In the genomic region with DNA sequence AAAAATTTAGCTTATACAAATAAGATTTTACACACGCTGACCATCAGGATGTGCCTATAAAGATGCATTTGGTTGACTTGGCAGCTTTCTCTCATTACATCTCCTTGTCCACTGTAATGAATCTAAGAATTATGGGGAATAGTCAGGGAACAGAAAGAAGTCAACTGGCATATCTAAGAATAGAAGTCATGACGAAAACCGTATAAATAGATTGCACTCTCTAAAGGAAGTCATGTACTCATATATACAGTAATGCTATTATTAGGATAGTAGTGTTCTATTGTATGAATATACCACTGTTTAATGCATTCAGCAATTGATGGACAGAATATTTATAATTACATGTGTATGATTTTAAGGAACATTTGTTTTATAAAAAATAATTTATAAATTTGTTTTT, we compare ENCODE assay signal across 17 cellular contexts.
"Had no signal": no experiment of that assay in that cellular context is flagged by ENCODE, and none has a peak within 500 bp of the region (broad histone marks: within the 10 kb centered on the region; RNA-seq: fewer than 3 reads in every experiment).

No MANE protein-coding gene starts in this region.

- H3K27me3 ChIP-seq: gastrocnemius medialis, neutrophil, tibial artery, upper lobe of left lung, uterus had no signal

- H3K4me1 ChIP-seq: uterus had no signal

- H3K9me3 ChIP-seq: gastrocnemius medialis, neutrophil, tibial artery, upper lobe of left lung, uterus had no signal

- H3K4me3 ChIP-seq: gastrocnemius medialis, tibial artery, upper lobe of left lung, uterus had no signal

- FAIRE-seq: endometrium, kidney had no signal

- H3K27ac ChIP-seq: gastrocnemius medialis, neutrophil, tibial artery, upper lobe of left lung, uterus had no signal

- DNase-seq: cortex of kidney; effector memory CD4-positive, alpha-beta T cell; gastrocnemius medialis; kidney; left colon; naive thymus-derived CD8-positive, alpha-beta T cell; right cardiac atrium; stimulated activated CD4-positive, alpha-beta T cell treated with anti-CD3 and anti-CD28 coated beads, Interleukin-15, amount 100 ng/mL, for 24 hours; stimulated activated CD4-positive, alpha-beta T cell treated with anti-CD3 and anti-CD28 coated beads, Interleukin-1b, Interleukin-23, amount 100 ng/mL, for 48 hours; stimulated activated CD4-positive, alpha-beta T cell treated with anti-CD3 and anti-CD28 coated beads, Interleukin-4, amount 100 ng/mL, for 24 hours; tibial artery; upper lobe of left lung; uterus had no signal

- H3K36me3 ChIP-seq: gastrocnemius medialis, neutrophil, tibial artery, upper lobe of left lung, uterus had no signal

- ATAC-seq: esophagus mucosa; gastrocnemius medialis; left colon; naive thymus-derived CD8-positive, alpha-beta T cell; stimulated activated memory B cell treated with anti-CD40 and anti-IgM and Interleukin-4, amounts not matched to agents 10 μg/mL and 1 μg/mL and 100 μg/mL, for 72 hours had no signal
